In genomic region chr1:96934282-96934681, GRCh38 we compare ENCODE assay signal across 26 cellular contexts.
"Had no signal": no experiment of that assay in that cellular context is flagged by ENCODE, and none has a peak within 500 bp of the region (broad histone marks: within the 10 kb centered on the region; RNA-seq: fewer than 3 reads in every experiment).

No MANE protein-coding gene starts in this region.

- H3K27ac Mint-ChIP-seq: activated naive CD8-positive, alpha-beta T cell; activated T-helper 2 cell treated with anti-CD3 and anti-CD28 coated beads, Interferon-gamma antibody, Interleukin-2, Interleukin-4, amounts not matched to agents 10 μg/mL and 5 μg/mL and 100 μg/mL, durations not matched to agents 14 hours and 24 hours and 36 hours; natural killer cell; T-helper 1 cell treated with Interleukin-12 subunit alpha and Interleukin-12 subunit beta and Interleukin-4 antibody, amounts not matched to agents 30 μg/mL and 1 μg/mL, for 36 hours had no signal

- H3K27me3 ChIP-seq: adrenal gland, ascending aorta, heart right ventricle, ovary, right atrium auricular region, testis had no signal

- H3K4me3 ChIP-seq: adrenal gland, ascending aorta, heart right ventricle, lung, ovary, prostate gland, right atrium auricular region, testis had no signal

- DNase-seq: activated CD4-positive, alpha-beta T cell treated with anti-CD3 and anti-CD28 coated beads for 4 hours; activated CD4-positive, alpha-beta T cell treated with anti-CD3 and anti-CD28 coated beads, Interleukin-2, amount 50 U/mL, for 48 hours; activated CD4-positive, CD25-positive, alpha-beta regulatory T cell; activated CD8-positive, alpha-beta memory T cell treated with anti-CD3 and anti-CD28 coated beads, Interleukin-2, amount 50 U/mL, for 48 hours; activated naive CD4-positive, alpha-beta T cell; activated T-cell treated with anti-CD3 and anti-CD28 coated beads, Interleukin-2, amount 50 U/mL, for 4 hours; adrenal gland; central memory CD4-positive, alpha-beta T cell; effector memory CD4-positive, alpha-beta T cell; heart right ventricle; natural killer cell; ovary; stimulated activated CD8-positive, alpha-beta memory T cell treated with anti-CD3 and anti-CD28 coated beads, Interleukin-4, amount 100 ng/mL, for 48 hours; stimulated activated naive CD4-positive, alpha-beta T cell; T1000; testis; trophoblast cell had no signal

- H3K9me3 Mint-ChIP-seq: activated T-cell treated with anti-CD3 and anti-CD28 coated beads, Interleukin-2, amount 50 U/mL, for 4 hours; activated T-helper 2 cell treated with anti-CD3 and anti-CD28 coated beads, Interferon-gamma antibody, Interleukin-2, Interleukin-4, amounts not matched to agents 10 μg/mL and 5 μg/mL and 100 μg/mL, durations not matched to agents 14 hours and 24 hours and 36 hours; T-helper 1 cell treated with Interleukin-12 subunit alpha and Interleukin-12 subunit beta and Interleukin-4 antibody, amounts not matched to agents 30 μg/mL and 1 μg/mL, for 36 hours had no signal

- H3K4me3 Mint-ChIP-seq: activated naive CD8-positive, alpha-beta T cell; activated T-cell treated with anti-CD3 and anti-CD28 coated beads, Interleukin-2, amount 50 U/mL, for 4 hours; natural killer cell; T-helper 1 cell treated with Interleukin-12 subunit alpha and Interleukin-12 subunit beta and Interleukin-4 antibody, amounts not matched to agents 30 μg/mL and 1 μg/mL, for 36 hours had no signal

- H3K4me1 Mint-ChIP-seq: natural killer cell had no signal

- H3K27ac ChIP-seq: adrenal gland, ascending aorta, heart right ventricle, ovary, prostate gland, right atrium auricular region, testis had no signal

- ATAC-seq: activated T-cell treated with anti-CD3 and anti-CD28 coated beads, Interleukin-2, amount 50 U/mL, for 4 hours; esophagus mucosa; heart right ventricle; left lobe of liver; natural killer cell had no signal

- H3K4me1 ChIP-seq: adrenal gland, ascending aorta, heart right ventricle, prostate gland, right atrium auricular region, testis had no signal

- H3K36me3 ChIP-seq: adrenal gland, ascending aorta, heart right ventricle, ovary, prostate gland, right atrium auricular region had no signal

- H3K9me3 ChIP-seq: adrenal gland, ascending aorta, ovary, prostate gland, right atrium auricular region, testis had no signal

- H3K36me3 Mint-ChIP-seq: activated naive CD8-positive, alpha-beta T cell; natural killer cell had no signal
